In genomic region chrX:86194758-86195157, GRCh38 we compare ENCODE assay signal across 10 cellular contexts. TPM values are rescaled to one million over a fixed set of nuclear protein-coding genes. Genes with fewer than 3 reads are reported as not detected.
"Had no signal": no experiment of that assay in that cellular context is flagged by ENCODE, and none has a peak within 500 bp of the region (broad histone marks: within the 10 kb centered on the region; RNA-seq: fewer than 3 reads in every experiment).

No MANE protein-coding gene starts in this region.

- H3K27me3 Mint-ChIP-seq: IgD-negative memory B cell had no signal

- H3K4me1 Mint-ChIP-seq: IgD-negative memory B cell had no signal

- DNase-seq: IMR-90, KBM-7, KG1 had no signal

- FAIRE-seq: HepG2, HTR-8/SVneo, K562 had no signal

- H3K4me3 ChIP-seq: K562 had no signal

- H3K4me3 Mint-ChIP-seq: IgD-negative memory B cell had no signal

- H3K27ac ChIP-seq: HL-60 had no signal

- H3K36me3 Mint-ChIP-seq: IgD-negative memory B cell had no signal

- ATAC-seq: HepG2, K562 had no signal

- H3K27ac Mint-ChIP-seq: IgD-negative memory B cell had no signal

RNA-seq across cellular contexts. Expression of gene DACH2, which starts 46.5 kb away (rescaled TPM):
- total RNA-seq: HepG2, HT-29, HT1080, K562 had no signal
- polyA plus RNA-seq: HepG2, IgD-negative memory B cell, K562 had no signal
